In the genomic region with DNA sequence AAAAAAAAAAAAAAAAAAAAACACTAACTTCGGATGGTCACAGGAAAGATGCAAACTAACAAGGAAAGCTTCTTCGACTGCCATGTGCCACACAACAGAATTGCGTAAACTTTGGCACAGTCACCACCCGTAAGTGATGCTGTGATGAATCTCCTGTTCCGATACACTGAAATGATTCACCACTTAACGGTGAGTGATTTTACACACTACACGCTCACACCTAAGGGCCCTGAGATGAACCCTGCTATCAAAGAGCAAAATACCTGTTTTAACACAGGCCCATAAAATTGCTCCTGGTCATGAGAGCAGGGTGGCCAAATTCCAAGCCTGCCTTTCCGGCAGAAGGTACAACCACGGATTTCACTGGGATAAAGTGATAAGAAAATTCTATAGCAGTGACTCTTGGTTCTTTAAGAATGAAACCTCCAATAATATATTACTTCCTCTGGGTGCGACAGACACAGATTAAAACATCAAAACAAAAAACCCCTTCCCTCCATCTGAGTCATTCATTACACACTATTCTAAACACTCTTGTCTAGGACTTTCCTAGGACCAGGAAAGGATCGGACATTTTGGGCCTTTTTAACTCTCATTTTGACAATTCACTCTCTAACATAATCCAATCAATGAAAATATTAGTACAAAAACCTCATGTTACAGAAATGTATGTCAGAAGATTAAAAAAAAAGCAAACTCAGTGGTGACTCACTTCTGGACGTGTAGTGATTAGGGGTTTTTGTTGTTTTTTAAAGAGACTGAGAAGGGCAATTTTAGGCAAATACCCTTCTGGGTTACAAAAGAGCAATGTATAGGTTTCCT, we compare ENCODE assay signal across 8 cellular contexts. TPM values are rescaled to one million over a fixed set of nuclear protein-coding genes. Genes with fewer than 3 reads are reported as not detected.
A peak's percentile ranks its signal among the peaks of the same experiment; 100 is the strongest.
DNase-seq lines count a peak whose midpoint lies in the region; ATAC-seq and TF ChIP-seq lines count a peak whose summit lies in the region.

No MANE protein-coding gene starts in this region.

- no peak overlapping the region for H3K9ac ChIP-seq in neural progenitor cell

- H3K4me3 ChIP-seq in neural progenitor cell, result no peak overlapping the region

- peaks cover 77% of the 10 kb centered on the region for H3F3A ChIP-seq in neural progenitor cell (ENCODE audit: low read depth)

- no peaks in the 10 kb centered on the region for H3K9me3 ChIP-seq in neural progenitor cell (ENCODE audit: low read depth)

- ATAC-seq in GM18861 (IDR thresholded peaks at IDR 0.05; ENCODE audit: unreplicated experiment) (peak; percentile 53), HG02642 (IDR thresholded peaks at IDR 0.05; ENCODE audit: poor library complexity, unreplicated experiment) (peak; percentile 66)

- peak overlapping the region; percentile 53 for H3K27ac ChIP-seq in neural progenitor cell

- intact Hi-C loops in MCF 10A (cut with micrococcal nuclease), result loop anchor here (2.0 kb wide), 1 partner anchor 28 kb away; the partner anchor contains the start of gene LRIG1

- no peaks in the 10 kb centered on the region for H3K36me3 Mint-ChIP-seq in MCF 10A (ENCODE audit: insufficient read depth, unreplicated experiment)
- peaks cover 19% of the 10 kb centered on the region for H3K36me3 Mint-ChIP-seq in neural progenitor cell

- no peak overlapping the region for H3K4me2 ChIP-seq in neural progenitor cell

- no peaks in the 10 kb centered on the region for H3K36me3 ChIP-seq in neural progenitor cell

- DNase-seq in OCI-M1 (lab: John Stamatoyannopoulos, UW), result peak; percentile 58
- peak; percentile 86 for DNase-seq in MCF 10A (ENCODE audit: unreplicated experiment)
- no peak for DNase-seq in neural progenitor cell (ENCODE audit: low spot score)
- DNase-seq in occipital lobe (lab: John Stamatoyannopoulos, UW), result no peak
- no peak for DNase-seq in DMS153 (lab: John Stamatoyannopoulos, UW)
- no peak for DNase-seq in erythroblast (lab: John Stamatoyannopoulos, UW)

- CTCF ChIA-PET in MCF 10A (lab: Yijun Ruan, JAX), result interaction anchor here (0.7 to 1.9 kb wide), 6 partner anchors 10 to 349 kb away, joined by 3 to 7 read pairs (median 3); no protein-coding TSS in a partner anchor

- H3K4me3 Mint-ChIP-seq in MCF 10A (ENCODE audit: unreplicated experiment) (peak overlapping the region; percentile 12), neural progenitor cell (no peak overlapping the region)

- TF ChIP-seq CTCF in MCF 10A (IDR thresholded peaks at IDR 0.05; ENCODE audit: unreplicated experiment) (no peak), neural progenitor cell (IDR thresholded peaks at IDR 0.05) (no peak)

- TF ChIP-seq POLR2A in erythroblast (IDR thresholded peaks at IDR 0.05; ENCODE audit: low read length), result no peak

- no peak overlapping the region for H2AFZ ChIP-seq in neural progenitor cell (replicated peaks)

- H4K20me1 ChIP-seq in neural progenitor cell (ENCODE audit: low read depth), result peaks cover 100% of the 10 kb centered on the region

- no peaks in the 10 kb centered on the region for H3K27me3 ChIP-seq in neural progenitor cell

- H3K9me3 Mint-ChIP-seq in MCF 10A (ENCODE audit: unreplicated experiment) (no peaks in the 10 kb centered on the region), neural progenitor cell (peaks cover 11% of the 10 kb centered on the region)

- peaks cover 89% of the 10 kb centered on the region for H3K4me1 ChIP-seq in neural progenitor cell

- H3K27ac Mint-ChIP-seq in MCF 10A (ENCODE audit: low read depth, unreplicated experiment) (peak overlapping the region; percentile 76), neural progenitor cell (no peak overlapping the region)

- POLR2A ChIA-PET in MCF 10A (lab: Yijun Ruan, JAX), result interaction anchor here (0.7 to 1.2 kb wide), 5 partner anchors 8 to 44 kb away, joined by 3 to 5 read pairs (median 4); no protein-coding TSS in a partner anchor

- H3K4me1 Mint-ChIP-seq in MCF 10A (ENCODE audit: insufficient read depth, unreplicated experiment) (peaks cover 8% of the 10 kb centered on the region), neural progenitor cell (peaks cover 38% of the 10 kb centered on the region)

- BruUV-seq in MCF 10A (replicated peaks; lab: Mats Ljungman, UMichigan), result no TSS peak

- H3K27me3 Mint-ChIP-seq in MCF 10A (ENCODE audit: insufficient read depth, unreplicated experiment) (no peaks in the 10 kb centered on the region), neural progenitor cell (ENCODE audit: insufficient read depth, low read depth) (no peaks in the 10 kb centered on the region)

- peaks cover 100% of the 10 kb centered on the region for H3K79me2 ChIP-seq in neural progenitor cell (ENCODE audit: low read depth)

RNA-seq across cellular contexts. Expression of gene LRIG1, which starts 28.3 kb away (rescaled TPM):
- total RNA-seq in MCF 10A (2022) (15.2 and 17.2 TPM in 2 replicates), neural progenitor cell (ENCODE audit: low replicate concordance) (169 and 184 TPM in 2 replicates), occipital lobe (72.7 TPM)

Comparison
In these comparisons a context has a peak if more than half of its experiments do, and no peak if none do; other contexts are left out.
1. DNase-seq: peak in OCI-M1 (single experiment) and MCF 10A (single experiment); none in neural progenitor cell (single experiment), occipital lobe (single experiment), DMS153 (single experiment) and erythroblast (0 of 2).